In the genomic region with DNA sequence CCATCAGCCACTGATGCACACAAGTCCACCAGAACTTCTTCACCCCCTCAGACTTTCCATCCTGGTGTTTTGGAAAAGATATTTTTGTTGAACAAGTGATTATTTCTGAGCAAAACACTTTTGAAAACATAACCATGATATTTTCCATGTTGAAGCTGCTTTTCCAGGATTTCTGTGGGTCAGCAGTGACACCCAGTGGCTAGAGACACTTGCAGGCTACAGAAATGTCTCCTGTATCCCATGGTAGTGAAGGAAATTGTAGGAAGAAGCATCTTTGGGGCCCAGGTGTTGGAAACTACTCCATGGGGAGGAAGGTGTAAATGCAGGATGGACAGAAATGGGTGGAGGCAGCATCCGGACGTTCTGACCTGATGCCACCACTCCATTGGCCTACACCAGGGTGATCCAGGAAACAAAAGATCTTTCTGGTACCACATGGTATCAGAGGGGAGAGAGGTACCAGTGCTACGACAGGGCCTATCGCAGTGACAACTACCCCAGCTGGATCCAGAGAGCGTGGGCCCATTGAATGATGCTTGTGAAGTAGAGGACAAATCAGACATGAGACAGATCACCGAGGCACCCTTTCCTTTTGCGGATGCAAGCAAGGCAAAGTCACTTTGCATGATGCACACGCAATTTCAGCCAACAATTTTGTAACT, we compare ENCODE assay signal across 9 cellular contexts.
DNase-seq lines count a peak whose midpoint lies in the region; ATAC-seq and TF ChIP-seq lines count a peak whose summit lies in the region.
"Had no signal": no experiment of that assay in that cellular context is flagged by ENCODE, and none has a peak within 500 bp of the region (broad histone marks: within the 10 kb centered on the region; RNA-seq: fewer than 3 reads in every experiment).

No MANE protein-coding gene starts in this region.

- H3K27me3 Mint-ChIP-seq in T-helper 17 cell: peaks cover 15% of the 10 kb centered on the region

- H3K36me3 ChIP-seq in liver (ENCODE audit: control insufficient read depth in 4 of 4, insufficient read depth in 3 of 4, low read depth in 1 of 4, low read length in 3 of 4): no peaks in the 10 kb centered on the region

- TF ChIP-seq CTCF in liver (IDR thresholded peaks at IDR 0.05; ENCODE audit: low read depth, low read length, missing input control): peak; percentile 20

- H3K9ac ChIP-seq in liver (ENCODE audit: low read depth in 1 of 2, low read length in 2 of 2): no peak overlapping the region

- H3K9me3 ChIP-seq in liver (ENCODE audit: control insufficient read depth in 4 of 4, low read length in 3 of 4) (no peaks in the 10 kb centered on the region), T-helper 17 cell (ENCODE audit: control insufficient read depth, low read length, poor library complexity, severe bottlenecking) (no peaks in the 10 kb centered on the region)

- no peaks in the 10 kb centered on the region for H3K27me3 ChIP-seq in liver (ENCODE audit: control insufficient read depth in 4 of 4, insufficient read depth in 4 of 4, low read length in 3 of 4)

- peaks cover 2% of the 10 kb centered on the region for H3K4me1 Mint-ChIP-seq in T-helper 17 cell

- in situ Hi-C loops in Caki2 (cut with HindIII; ENCODE audit: low pct_unique_long_range_greater_than_20kb, low sequenced_read_pairs): no loop called here

- no peak overlapping the region for H3K4me3 ChIP-seq in liver (ENCODE audit: low read depth in 1 of 3, low read length in 3 of 3)

- no peak overlapping the region for H3K27ac ChIP-seq in liver (ENCODE audit: low read depth in 1 of 2, low read length in 2 of 2)

- H3K27ac Mint-ChIP-seq in T-helper 17 cell: no peak overlapping the region

- DNase-seq in Caki2 (ENCODE audit: low read depth) (peak; percentile 17), LHCN-M2 (ENCODE audit: low read depth) (peak; percentile 19), SW480 (ENCODE audit: low spot score) (peak; percentile 26), Right ventricle myocardium inferior (ENCODE audit: missing footprints) (no peak), T-helper 17 cell (no peak)
- DNase-seq: activated CD4-positive, alpha-beta T cell treated with anti-CD3 and anti-CD28 coated beads for 4 hours had no signal

- TF ChIP-seq RAD21 in liver (IDR thresholded peaks at IDR 0.05): peak; percentile 60 to 69

- WGBS in liver: 68% methylated on average over 8 of the region's 8 CpGs

- ATAC-seq in GM21528 (IDR thresholded peaks at IDR 0.05; ENCODE audit: low FRiP score, unreplicated experiment) (no peak), Right ventricle myocardium inferior (no peak), GM19467 (IDR thresholded peaks at IDR 0.05; ENCODE audit: unreplicated experiment) (no peak), T-helper 17 cell (no peak)

- H3K4me3 Mint-ChIP-seq in T-helper 17 cell: no peak overlapping the region

- intact Hi-C loops in Right ventricle myocardium inferior (cut with DNase I): no loop called here

- H3K36me3 Mint-ChIP-seq in T-helper 17 cell (ENCODE audit: low read depth): no peaks in the 10 kb centered on the region

- no peaks in the 10 kb centered on the region for H3K4me1 ChIP-seq in liver (ENCODE audit: control insufficient read depth in 4 of 4, insufficient read depth in 4 of 4, low read length in 3 of 4)

TF ChIP-seq in liver, 16 proteins besides CTCF, POLR2A, EP300 and RAD21:
- TF ChIP-seq SP1 (IDR thresholded peaks at IDR 0.05) (no peak), HNF4A (conservative IDR thresholded peaks at IDR 0.05) (no peak), YY1 (IDR thresholded peaks at IDR 0.05) (no peak), FOXA2 (IDR thresholded peaks at IDR 0.05) (no peak), HNF4G (IDR thresholded peaks at IDR 0.05) (no peak), RXRA (IDR thresholded peaks at IDR 0.05) (no peak), GABPA (IDR thresholded peaks at IDR 0.05 in 1 of 2, conservative IDR thresholded peaks at IDR 0.05 in 1 of 2) (no peak), JUND (IDR thresholded peaks at IDR 0.05) (no peak), NR2F2 (IDR thresholded peaks at IDR 0.05) (no peak), EGR1 (IDR thresholded peaks at IDR 0.05; ENCODE audit: low read depth in 2 of 2) (no peak), TAF1 (conservative IDR thresholded peaks at IDR 0.05) (no peak), FOXA1 (IDR thresholded peaks at IDR 0.05) (no peak)
- TF ChIP-seq, protein P1, sequence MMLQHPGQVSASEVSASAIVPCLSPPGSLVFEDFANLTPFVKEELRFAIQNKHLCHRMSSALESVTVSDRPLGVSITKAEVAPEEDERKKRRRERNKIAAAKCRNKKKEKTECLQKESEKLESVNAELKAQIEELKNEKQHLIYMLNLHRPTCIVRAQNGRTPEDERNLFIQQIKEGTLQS (IDR thresholded peaks at IDR 0.05): no peak
- TF ChIP-seq, protein P2, sequence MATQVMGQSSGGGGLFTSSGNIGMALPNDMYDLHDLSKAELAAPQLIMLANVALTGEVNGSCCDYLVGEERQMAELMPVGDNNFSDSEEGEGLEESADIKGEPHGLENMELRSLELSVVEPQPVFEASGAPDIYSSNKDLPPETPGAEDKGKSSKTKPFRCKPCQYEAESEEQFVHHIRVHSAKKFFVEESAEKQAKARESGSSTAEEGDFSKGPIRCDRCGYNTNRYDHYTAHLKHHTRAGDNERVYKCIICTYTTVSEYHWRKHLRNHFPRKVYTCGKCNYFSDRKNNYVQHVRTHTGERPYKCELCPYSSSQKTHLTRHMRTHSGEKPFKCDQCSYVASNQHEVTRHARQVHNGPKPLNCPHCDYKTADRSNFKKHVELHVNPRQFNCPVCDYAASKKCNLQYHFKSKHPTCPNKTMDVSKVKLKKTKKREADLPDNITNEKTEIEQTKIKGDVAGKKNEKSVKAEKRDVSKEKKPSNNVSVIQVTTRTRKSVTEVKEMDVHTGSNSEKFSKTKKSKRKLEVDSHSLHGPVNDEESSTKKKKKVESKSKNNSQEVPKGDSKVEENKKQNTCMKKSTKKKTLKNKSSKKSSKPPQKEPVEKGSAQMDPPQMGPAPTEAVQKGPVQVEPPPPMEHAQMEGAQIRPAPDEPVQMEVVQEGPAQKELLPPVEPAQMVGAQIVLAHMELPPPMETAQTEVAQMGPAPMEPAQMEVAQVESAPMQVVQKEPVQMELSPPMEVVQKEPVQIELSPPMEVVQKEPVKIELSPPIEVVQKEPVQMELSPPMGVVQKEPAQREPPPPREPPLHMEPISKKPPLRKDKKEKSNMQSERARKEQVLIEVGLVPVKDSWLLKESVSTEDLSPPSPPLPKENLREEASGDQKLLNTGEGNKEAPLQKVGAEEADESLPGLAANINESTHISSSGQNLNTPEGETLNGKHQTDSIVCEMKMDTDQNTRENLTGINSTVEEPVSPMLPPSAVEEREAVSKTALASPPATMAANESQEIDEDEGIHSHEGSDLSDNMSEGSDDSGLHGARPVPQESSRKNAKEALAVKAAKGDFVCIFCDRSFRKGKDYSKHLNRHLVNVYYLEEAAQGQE (IDR thresholded peaks at IDR 0.05): no peak
- TF ChIP-seq, protein P3, sequence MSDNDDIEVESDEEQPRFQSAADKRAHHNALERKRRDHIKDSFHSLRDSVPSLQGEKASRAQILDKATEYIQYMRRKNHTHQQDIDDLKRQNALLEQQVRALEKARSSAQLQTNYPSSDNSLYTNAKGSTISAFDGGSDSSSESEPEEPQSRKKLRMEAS (IDR thresholded peaks at IDR 0.05): no peak
- TF ChIP-seq, protein P4, sequence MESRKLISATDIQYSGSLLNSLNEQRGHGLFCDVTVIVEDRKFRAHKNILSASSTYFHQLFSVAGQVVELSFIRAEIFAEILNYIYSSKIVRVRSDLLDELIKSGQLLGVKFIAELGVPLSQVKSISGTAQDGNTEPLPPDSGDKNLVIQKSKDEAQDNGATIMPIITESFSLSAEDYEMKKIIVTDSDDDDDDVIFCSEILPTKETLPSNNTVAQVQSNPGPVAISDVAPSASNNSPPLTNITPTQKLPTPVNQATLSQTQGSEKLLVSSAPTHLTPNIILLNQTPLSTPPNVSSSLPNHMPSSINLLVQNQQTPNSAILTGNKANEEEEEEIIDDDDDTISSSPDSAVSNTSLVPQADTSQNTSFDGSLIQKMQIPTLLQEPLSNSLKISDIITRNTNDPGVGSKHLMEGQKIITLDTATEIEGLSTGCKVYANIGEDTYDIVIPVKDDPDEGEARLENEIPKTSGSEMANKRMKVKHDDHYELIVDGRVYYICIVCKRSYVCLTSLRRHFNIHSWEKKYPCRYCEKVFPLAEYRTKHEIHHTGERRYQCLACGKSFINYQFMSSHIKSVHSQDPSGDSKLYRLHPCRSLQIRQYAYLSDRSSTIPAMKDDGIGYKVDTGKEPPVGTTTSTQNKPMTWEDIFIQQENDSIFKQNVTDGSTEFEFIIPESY (IDR thresholded peaks at IDR 0.05): no peak
TF ChIP-seq in liver: peak in this region for 0.

Comparison
In these comparisons a context has a peak if more than half of its experiments do, and no peak if none do; other contexts are left out.
1. DNase-seq: peak in Caki2 (single experiment), LHCN-M2 (single experiment) and SW480 (single experiment); none in Right ventricle myocardium inferior (single experiment) and T-helper 17 cell (0 of 3).